In the genomic region with DNA sequence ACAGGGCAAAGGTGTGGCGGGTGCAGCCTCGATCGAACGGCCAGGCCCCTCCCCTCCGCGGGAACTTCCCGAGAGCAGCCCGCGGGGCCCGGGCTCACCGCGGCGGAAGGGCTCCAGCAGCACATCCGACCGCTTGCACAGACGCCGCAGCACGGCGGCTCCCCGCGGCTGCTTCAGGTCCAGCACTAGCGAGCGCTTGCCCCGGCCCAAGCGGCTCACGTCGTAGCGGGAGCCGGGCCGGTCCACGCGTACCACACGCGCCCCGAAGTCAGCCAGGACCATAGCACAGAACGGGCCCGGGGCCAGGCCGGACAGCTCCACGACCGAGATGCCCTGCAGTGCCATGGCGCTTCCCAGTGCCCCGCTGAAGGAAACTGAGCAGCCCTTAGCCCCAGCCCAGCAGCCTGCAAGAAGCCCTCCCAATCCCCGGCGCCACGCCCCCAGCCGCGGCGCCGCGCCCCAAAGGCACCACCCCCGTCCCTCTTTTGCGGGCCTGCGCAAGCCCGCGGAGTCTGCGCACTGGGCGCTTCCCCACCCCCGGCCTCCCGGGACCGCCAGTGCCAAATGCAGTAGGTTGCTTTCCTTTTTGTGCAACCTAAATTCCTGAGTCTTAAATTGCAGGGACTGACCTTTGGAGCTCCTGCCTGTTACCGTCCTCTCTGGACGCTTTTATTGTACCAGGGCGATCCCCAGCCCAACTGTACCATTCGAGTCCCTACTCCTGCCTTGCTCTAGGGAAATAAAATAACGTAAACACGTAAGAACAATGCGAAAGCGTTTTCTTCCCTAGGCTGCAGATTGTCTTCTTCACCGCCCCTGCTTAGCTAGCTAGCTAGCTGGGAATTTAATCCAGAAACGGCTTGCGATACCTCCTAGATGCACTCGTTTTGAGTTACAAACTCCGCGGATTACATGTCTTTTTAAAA, we compare ENCODE assay signal across 1 cellular context.
A peak's percentile ranks its signal among the peaks of the same experiment; 100 is the strongest.
TF ChIP-seq lines count a peak whose summit lies in the region.

AMACR (minus strand) TSS at position 376 of the 926 bp plus-strand sequence; CDS start at position 345, 31 bp downstream.

TF ChIP-seq in H1, 55 proteins besides CTCF, POLR2A, EP300 and RAD21:
- TF ChIP-seq SIN3A (conservative IDR thresholded peaks at IDR 0.05 in 1 of 2, IDR thresholded peaks at IDR 0.05 in 1 of 2; ENCODE audit: low read depth in 1 of 2, low read length in 2 of 2) (0 out of 4 replicates have a peak, but pooled peaks of 1 of the 2 experiments have one; percentile 30), SIRT6 (IDR thresholded peaks at IDR 0.05; ENCODE audit: low read length) (no peak), EZH2 (IDR thresholded peaks at IDR 0.05; ENCODE audit: low read depth, low read length, severe bottlenecking) (no peak), TCF12 (IDR thresholded peaks at IDR 0.05; ENCODE audit: low read depth, low read length) (no peak), SP2 (IDR thresholded peaks at IDR 0.05; ENCODE audit: low read length) (no peak), POLR2AphosphoS5 (IDR thresholded peaks at IDR 0.05; ENCODE audit: low read depth, low read length) (peak; percentile 75; the same call in 1 of the 2 replicates), CHD1 (IDR thresholded peaks at IDR 0.05; ENCODE audit: low read depth, low read length) (no peak), E2F6 (IDR thresholded peaks at IDR 0.05) (peak; percentile 57), CBX8 (IDR thresholded peaks at IDR 0.05; ENCODE audit: borderline replicate concordance, low read depth, low read length) (no peak), ZNF274 (IDR thresholded peaks at IDR 0.05; ENCODE audit: borderline replicate concordance, extremely low read depth, low read length) (no peak), BCL11A (IDR thresholded peaks at IDR 0.05; ENCODE audit: low read depth in 2 of 2, low read length in 2 of 2) (no peak), JUND (IDR thresholded peaks at IDR 0.05; ENCODE audit: low read length) (no peak), KDM1A (IDR thresholded peaks at IDR 0.05; ENCODE audit: borderline replicate concordance, low read length) (no peak), SRF (IDR thresholded peaks at IDR 0.05; ENCODE audit: low read depth, low read length) (no peak), NRF1 (IDR thresholded peaks at IDR 0.05; ENCODE audit: low read depth, low read length) (peak; percentile 84), KDM5A (IDR thresholded peaks at IDR 0.05; ENCODE audit: low read length) (no peak), TAF7 (optimal IDR thresholded peaks at IDR 0.05; ENCODE audit: borderline replicate concordance, low read depth, low read length) (peak; percentile 18), TEAD4 (IDR thresholded peaks at IDR 0.05; ENCODE audit: low read depth, low read length) (peak; percentile 67; the same call in 1 of the 2 replicates), RNF2 (IDR thresholded peaks at IDR 0.05; ENCODE audit: borderline replicate concordance, low read depth, low read length, missing control alignments, poor library complexity, severe bottlenecking) (no peak), GTF2F1 (IDR thresholded peaks at IDR 0.05; ENCODE audit: borderline replicate concordance, low read depth, low read length) (no peak), SP4 (IDR thresholded peaks at IDR 0.05; ENCODE audit: low read length) (no peak), SIX5 (IDR thresholded peaks at IDR 0.05; ENCODE audit: low read depth, low read length) (no peak), RFX5 (IDR thresholded peaks at IDR 0.05; ENCODE audit: borderline replicate concordance, low read depth, low read length) (no peak), YY1 (IDR thresholded peaks at IDR 0.05; ENCODE audit: low read depth, low read length) (0 out of 2 replicates have a peak, but pooled peaks have one; percentile 27), JUN (IDR thresholded peaks at IDR 0.05; ENCODE audit: low read depth, low read length) (no peak), KDM4A (IDR thresholded peaks at IDR 0.05; ENCODE audit: low read depth, low read length, severe bottlenecking) (peak; percentile 82), ASH2L (IDR thresholded peaks at IDR 0.05; ENCODE audit: low read length) (peak; percentile 98), TAF1 (IDR thresholded peaks at IDR 0.05; ENCODE audit: low read depth, low read length) (peak; percentile 74), HDAC2 (IDR thresholded peaks at IDR 0.05; ENCODE audit: borderline replicate concordance in 1 of 2, low read depth in 2 of 2, low read length in 2 of 2) (no peak), ATF2 (IDR thresholded peaks at IDR 0.05; ENCODE audit: low read length) (no peak), ATF3 (IDR thresholded peaks at IDR 0.05; ENCODE audit: insufficient read depth, low read depth, low read length) (no peak), CBX5 (IDR thresholded peaks at IDR 0.05; ENCODE audit: low read depth, low read length) (no peak), CREB1 (IDR thresholded peaks at IDR 0.05) (no peak), FOSL1 (IDR thresholded peaks at IDR 0.05; ENCODE audit: insufficient read depth, low read depth, low read length) (no peak), EGR1 (IDR thresholded peaks at IDR 0.05; ENCODE audit: borderline replicate concordance, low read depth, low read length) (no peak), CHD2 (IDR thresholded peaks at IDR 0.05; ENCODE audit: low read length) (no peak; the same call in 1 of the 2 replicates), GABPA (IDR thresholded peaks at IDR 0.05; ENCODE audit: borderline replicate concordance, insufficient read depth, low read length) (no peak), TBP (IDR thresholded peaks at IDR 0.05; ENCODE audit: low read depth, low read length) (peak; percentile 72), CEBPB (IDR thresholded peaks at IDR 0.05; ENCODE audit: low read depth, low read length) (no peak), MAFK (IDR thresholded peaks at IDR 0.05; ENCODE audit: low read depth, low read length) (no peak), BACH1 (IDR thresholded peaks at IDR 0.05; ENCODE audit: low read length) (no peak), RXRA (IDR thresholded peaks at IDR 0.05; ENCODE audit: insufficient read depth, low read depth, low read length) (no peak), PHF8 (conservative IDR thresholded peaks at IDR 0.05; ENCODE audit: low read depth, low read length) (peak; percentile 93), SUZ12 (IDR thresholded peaks at IDR 0.05; ENCODE audit: low read length) (no peak), CTBP2 (IDR thresholded peaks at IDR 0.05; ENCODE audit: borderline replicate concordance, insufficient read depth, insufficient read length, low read length) (no peak), POU5F1 (IDR thresholded peaks at IDR 0.05; ENCODE audit: low read depth, low read length) (no peak), SAP30 (IDR thresholded peaks at IDR 0.05; ENCODE audit: insufficient read depth, insufficient replicate concordance, low read length) (no peak), NANOG (IDR thresholded peaks at IDR 0.05; ENCODE audit: insufficient read depth, low read depth, low read length, poor library complexity, severe bottlenecking) (no peak), BRCA1 (IDR thresholded peaks at IDR 0.05; ENCODE audit: low read depth, low read length) (no peak), SP1 (IDR thresholded peaks at IDR 0.05; ENCODE audit: low read depth, low read length) (no peak), HDAC6 (IDR thresholded peaks at IDR 0.05; ENCODE audit: low read depth, low read length) (no peak), RBBP5 (IDR thresholded peaks at IDR 0.05; ENCODE audit: borderline replicate concordance, low read depth, low read length) (peak; percentile 78; the same call in 1 of the 2 replicates)
- TF ChIP-seq, protein P1, sequence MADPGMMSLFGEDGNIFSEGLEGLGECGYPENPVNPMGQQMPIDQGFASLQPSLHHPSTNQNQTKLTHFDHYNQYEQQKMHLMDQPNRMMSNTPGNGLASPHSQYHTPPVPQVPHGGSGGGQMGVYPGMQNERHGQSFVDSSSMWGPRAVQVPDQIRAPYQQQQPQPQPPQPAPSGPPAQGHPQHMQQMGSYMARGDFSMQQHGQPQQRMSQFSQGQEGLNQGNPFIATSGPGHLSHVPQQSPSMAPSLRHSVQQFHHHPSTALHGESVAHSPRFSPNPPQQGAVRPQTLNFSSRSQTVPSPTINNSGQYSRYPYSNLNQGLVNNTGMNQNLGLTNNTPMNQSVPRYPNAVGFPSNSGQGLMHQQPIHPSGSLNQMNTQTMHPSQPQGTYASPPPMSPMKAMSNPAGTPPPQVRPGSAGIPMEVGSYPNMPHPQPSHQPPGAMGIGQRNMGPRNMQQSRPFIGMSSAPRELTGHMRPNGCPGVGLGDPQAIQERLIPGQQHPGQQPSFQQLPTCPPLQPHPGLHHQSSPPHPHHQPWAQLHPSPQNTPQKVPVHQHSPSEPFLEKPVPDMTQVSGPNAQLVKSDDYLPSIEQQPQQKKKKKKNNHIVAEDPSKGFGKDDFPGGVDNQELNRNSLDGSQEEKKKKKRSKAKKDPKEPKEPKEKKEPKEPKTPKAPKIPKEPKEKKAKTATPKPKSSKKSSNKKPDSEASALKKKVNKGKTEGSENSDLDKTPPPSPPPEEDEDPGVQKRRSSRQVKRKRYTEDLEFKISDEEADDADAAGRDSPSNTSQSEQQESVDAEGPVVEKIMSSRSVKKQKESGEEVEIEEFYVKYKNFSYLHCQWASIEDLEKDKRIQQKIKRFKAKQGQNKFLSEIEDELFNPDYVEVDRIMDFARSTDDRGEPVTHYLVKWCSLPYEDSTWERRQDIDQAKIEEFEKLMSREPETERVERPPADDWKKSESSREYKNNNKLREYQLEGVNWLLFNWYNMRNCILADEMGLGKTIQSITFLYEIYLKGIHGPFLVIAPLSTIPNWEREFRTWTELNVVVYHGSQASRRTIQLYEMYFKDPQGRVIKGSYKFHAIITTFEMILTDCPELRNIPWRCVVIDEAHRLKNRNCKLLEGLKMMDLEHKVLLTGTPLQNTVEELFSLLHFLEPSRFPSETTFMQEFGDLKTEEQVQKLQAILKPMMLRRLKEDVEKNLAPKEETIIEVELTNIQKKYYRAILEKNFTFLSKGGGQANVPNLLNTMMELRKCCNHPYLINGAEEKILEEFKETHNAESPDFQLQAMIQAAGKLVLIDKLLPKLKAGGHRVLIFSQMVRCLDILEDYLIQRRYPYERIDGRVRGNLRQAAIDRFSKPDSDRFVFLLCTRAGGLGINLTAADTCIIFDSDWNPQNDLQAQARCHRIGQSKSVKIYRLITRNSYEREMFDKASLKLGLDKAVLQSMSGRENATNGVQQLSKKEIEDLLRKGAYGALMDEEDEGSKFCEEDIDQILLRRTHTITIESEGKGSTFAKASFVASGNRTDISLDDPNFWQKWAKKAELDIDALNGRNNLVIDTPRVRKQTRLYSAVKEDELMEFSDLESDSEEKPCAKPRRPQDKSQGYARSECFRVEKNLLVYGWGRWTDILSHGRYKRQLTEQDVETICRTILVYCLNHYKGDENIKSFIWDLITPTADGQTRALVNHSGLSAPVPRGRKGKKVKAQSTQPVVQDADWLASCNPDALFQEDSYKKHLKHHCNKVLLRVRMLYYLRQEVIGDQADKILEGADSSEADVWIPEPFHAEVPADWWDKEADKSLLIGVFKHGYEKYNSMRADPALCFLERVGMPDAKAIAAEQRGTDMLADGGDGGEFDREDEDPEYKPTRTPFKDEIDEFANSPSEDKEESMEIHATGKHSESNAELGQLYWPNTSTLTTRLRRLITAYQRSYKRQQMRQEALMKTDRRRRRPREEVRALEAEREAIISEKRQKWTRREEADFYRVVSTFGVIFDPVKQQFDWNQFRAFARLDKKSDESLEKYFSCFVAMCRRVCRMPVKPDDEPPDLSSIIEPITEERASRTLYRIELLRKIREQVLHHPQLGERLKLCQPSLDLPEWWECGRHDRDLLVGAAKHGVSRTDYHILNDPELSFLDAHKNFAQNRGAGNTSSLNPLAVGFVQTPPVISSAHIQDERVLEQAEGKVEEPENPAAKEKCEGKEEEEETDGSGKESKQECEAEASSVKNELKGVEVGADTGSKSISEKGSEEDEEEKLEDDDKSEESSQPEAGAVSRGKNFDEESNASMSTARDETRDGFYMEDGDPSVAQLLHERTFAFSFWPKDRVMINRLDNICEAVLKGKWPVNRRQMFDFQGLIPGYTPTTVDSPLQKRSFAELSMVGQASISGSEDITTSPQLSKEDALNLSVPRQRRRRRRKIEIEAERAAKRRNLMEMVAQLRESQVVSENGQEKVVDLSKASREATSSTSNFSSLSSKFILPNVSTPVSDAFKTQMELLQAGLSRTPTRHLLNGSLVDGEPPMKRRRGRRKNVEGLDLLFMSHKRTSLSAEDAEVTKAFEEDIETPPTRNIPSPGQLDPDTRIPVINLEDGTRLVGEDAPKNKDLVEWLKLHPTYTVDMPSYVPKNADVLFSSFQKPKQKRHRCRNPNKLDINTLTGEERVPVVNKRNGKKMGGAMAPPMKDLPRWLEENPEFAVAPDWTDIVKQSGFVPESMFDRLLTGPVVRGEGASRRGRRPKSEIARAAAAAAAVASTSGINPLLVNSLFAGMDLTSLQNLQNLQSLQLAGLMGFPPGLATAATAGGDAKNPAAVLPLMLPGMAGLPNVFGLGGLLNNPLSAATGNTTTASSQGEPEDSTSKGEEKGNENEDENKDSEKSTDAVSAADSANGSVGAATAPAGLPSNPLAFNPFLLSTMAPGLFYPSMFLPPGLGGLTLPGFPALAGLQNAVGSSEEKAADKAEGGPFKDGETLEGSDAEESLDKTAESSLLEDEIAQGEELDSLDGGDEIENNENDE (IDR thresholded peaks at IDR 0.05; ENCODE audit: insufficient replicate concordance, low read length), result no peak
- TF ChIP-seq, protein P2, sequence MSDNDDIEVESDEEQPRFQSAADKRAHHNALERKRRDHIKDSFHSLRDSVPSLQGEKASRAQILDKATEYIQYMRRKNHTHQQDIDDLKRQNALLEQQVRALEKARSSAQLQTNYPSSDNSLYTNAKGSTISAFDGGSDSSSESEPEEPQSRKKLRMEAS (IDR thresholded peaks at IDR 0.05), result peak; percentile 73
- TF ChIP-seq, protein P3, sequence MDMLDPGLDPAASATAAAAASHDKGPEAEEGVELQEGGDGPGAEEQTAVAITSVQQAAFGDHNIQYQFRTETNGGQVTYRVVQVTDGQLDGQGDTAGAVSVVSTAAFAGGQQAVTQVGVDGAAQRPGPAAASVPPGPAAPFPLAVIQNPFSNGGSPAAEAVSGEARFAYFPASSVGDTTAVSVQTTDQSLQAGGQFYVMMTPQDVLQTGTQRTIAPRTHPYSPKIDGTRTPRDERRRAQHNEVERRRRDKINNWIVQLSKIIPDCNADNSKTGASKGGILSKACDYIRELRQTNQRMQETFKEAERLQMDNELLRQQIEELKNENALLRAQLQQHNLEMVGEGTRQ (IDR thresholded peaks at IDR 0.05; ENCODE audit: low read length), result no peak
